Comparison of ENCODE assay signal across 16 cellular contexts in the genomic region with DNA sequence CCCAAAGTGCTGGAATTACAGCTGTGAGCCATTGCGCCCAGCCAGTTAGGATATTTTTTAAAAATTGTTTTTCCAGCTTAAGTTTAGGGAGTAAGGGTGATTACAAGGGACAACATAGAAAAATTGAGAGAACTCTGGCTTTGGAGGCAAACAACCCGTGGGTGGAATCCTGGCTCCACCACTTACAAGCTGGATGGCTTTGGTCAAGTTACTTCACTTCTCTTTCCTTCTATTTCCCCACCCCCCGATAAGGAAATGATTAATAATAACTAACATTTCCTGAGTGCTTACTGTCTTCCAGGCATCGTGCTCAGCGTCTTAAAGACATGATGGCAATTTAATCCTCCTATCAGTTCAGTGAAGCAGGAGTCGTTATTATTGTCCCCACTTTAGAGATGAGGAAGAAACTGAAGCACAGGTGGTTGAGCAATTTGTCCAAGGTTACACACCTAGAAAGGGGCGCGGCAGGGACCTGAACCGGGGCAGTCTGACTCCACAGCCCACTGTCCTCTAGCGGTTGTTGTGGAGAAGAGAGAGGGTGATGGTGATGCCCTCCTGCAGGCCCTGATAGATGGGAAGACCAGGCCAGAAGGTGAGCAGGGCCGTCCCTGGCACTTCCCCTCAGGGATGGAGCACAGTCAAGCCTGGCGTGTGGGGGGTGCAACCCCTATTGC. TPM values are rescaled to one million over a fixed set of nuclear protein-coding genes. Genes with fewer than 3 reads are reported as not detected.
DNase-seq lines count a peak whose midpoint lies in the region; ATAC-seq and TF ChIP-seq lines count a peak whose summit lies in the region.
"Had no signal": no experiment of that assay in that cellular context is flagged by ENCODE, and none has a peak within 500 bp of the region (broad histone marks: within the 10 kb centered on the region; RNA-seq: fewer than 3 reads in every experiment).

No MANE protein-coding gene starts in this region.

- 62% methylated on average over 12 of the region's 12 CpGs for WGBS in esophagus muscularis mucosa

- DNase-seq in AML-193 (lab: John Stamatoyannopoulos, UW) = peak; percentile 25 to 47
- DNase-seq in RPMI8226 = peak; percentile 18
- peak; percentile 50 for DNase-seq in left cardiac atrium
- no peak for DNase-seq in NCI-H510A (lab: John Stamatoyannopoulos, UW)
- DNase-seq in activated gamma-delta T cell treated with Interleukin-2 at 50 U/mL for 16 hours = no peak
- DNase-seq in esophagus muscularis mucosa (ENCODE audit: extremely low spot score) = no peak
- DNase-seq: activated B cell treated with CpG ODN at 0.5 μM for 24 hours; activated T-cell treated with anti-CD3 and anti-CD28 coated beads, Interleukin-2, amount 50 U/mL, for 72 hours; caudate nucleus; MV-4-11; NCI-H524; SHP77; stimulated activated CD4-positive, alpha-beta T cell treated with anti-CD3 and anti-CD28 coated beads, Interleukin-4, amount 100 ng/mL, for 24 hours had no signal

- ATAC-seq in left cardiac atrium = peak; percentile 31 to 46
- ATAC-seq: activated T-cell treated with anti-CD3 and anti-CD28 coated beads, Interleukin-2, amount 50 U/mL, for 72 hours; left lung had no signal

- peak overlapping the region in 1 of 4 donors; percentile 23 for H3K27ac ChIP-seq in esophagus muscularis mucosa (replicated peaks in 1 of 4)
- H3K27ac ChIP-seq: left lung, neutrophil had no signal

- no peak for TF ChIP-seq EP300 in esophagus muscularis mucosa (IDR thresholded peaks at IDR 0.05)

- no peaks in the 10 kb centered on the region for H3K9me3 ChIP-seq in esophagus muscularis mucosa
- H3K9me3 ChIP-seq: left lung, neutrophil had no signal

- H3K36me3 ChIP-seq in esophagus muscularis mucosa = no peaks in the 10 kb centered on the region
- H3K36me3 ChIP-seq: left lung, neutrophil had no signal

- H3K27me3 ChIP-seq in esophagus muscularis mucosa = peaks cover 0 to 22% (median 0%) of the 10 kb centered on the region in 4 donors

- intact Hi-C loops in left cardiac atrium (cut with DNase I) = no loop called here
- intact Hi-C loops in esophagus muscularis mucosa (cut with DNase I) = no loop called here

- no peak for TF ChIP-seq POLR2A in esophagus muscularis mucosa (IDR thresholded peaks at IDR 0.05; ENCODE audit: low read depth)

- H3K4me3 ChIP-seq in esophagus muscularis mucosa = no peak overlapping the region
- H3K4me3 ChIP-seq: left lung had no signal

- peaks cover 0 to 12% (median 11%) of the 10 kb centered on the region in 4 donors for H3K4me1 ChIP-seq in esophagus muscularis mucosa

- TF ChIP-seq CTCF in esophagus muscularis mucosa (IDR thresholded peaks at IDR 0.05) = no peak

RNA-seq across cellular contexts. Expression of a gene that starts 16.7 kb away (rescaled TPM):
- total RNA-seq in left cardiac atrium = 10 to 100 TPM in 1 of 2 donors, 1 to 10 TPM in 1; 6.4 to 25.9 TPM
- 10 to 100 TPM in 1 of 4 donors, 1 to 10 TPM in 3; 4.1 to 10.3 (median 7.4) TPM for total RNA-seq in esophagus muscularis mucosa
- total RNA-seq: activated B cell treated with CpG ODN at 0.5 μM for 24 hours had no signal

RNA-seq across cellular contexts. Expression of a gene that starts 30.2 kb away (rescaled TPM):
- under 1 TPM; 0.09 to 0.24 TPM for total RNA-seq in left cardiac atrium
- total RNA-seq in esophagus muscularis mucosa = not detected
- total RNA-seq: activated B cell treated with CpG ODN at 0.5 μM for 24 hours; activated T-cell treated with anti-CD3 and anti-CD28 coated beads, Interleukin-2, amount 50 U/mL, for 72 hours; subcutaneous adipose tissue had no signal

RNA-seq across cellular contexts. Expression of a gene that starts 41.3 kb away (rescaled TPM):
- total RNA-seq in left cardiac atrium (1 to 10 TPM; 1.0 to 1.3 TPM), esophagus muscularis mucosa (under 1 TPM in 1 of 4 donors, not detected in 3; 0.83 TPM)
- total RNA-seq: activated B cell treated with CpG ODN at 0.5 μM for 24 hours; activated T-cell treated with anti-CD3 and anti-CD28 coated beads, Interleukin-2, amount 50 U/mL, for 72 hours; subcutaneous adipose tissue had no signal

RNA-seq across cellular contexts. Expression of a gene that starts 52.4 kb away (rescaled TPM):
- total RNA-seq in left cardiac atrium (under 1 TPM; 0.13 to 0.77 TPM), esophagus muscularis mucosa (under 1 TPM in 1 of 4 donors, not detected in 3; 0.11 TPM)
- total RNA-seq: activated B cell treated with CpG ODN at 0.5 μM for 24 hours; activated T-cell treated with anti-CD3 and anti-CD28 coated beads, Interleukin-2, amount 50 U/mL, for 72 hours had no signal

Comparison
In these comparisons a context has a peak if more than half of its experiments do, and no peak if none do; other contexts are left out.
1. DNase-seq: peak in AML-193 (2 of 2), RPMI8226 (single experiment) and left cardiac atrium (single experiment); none in NCI-H510A (single experiment), activated gamma-delta T cell treated with Interleukin-2 at 50 U/mL for 16 hours (single experiment) and esophagus muscularis mucosa (single experiment).